17 cellular contexts compared by ENCODE assay signal in the genomic region with DNA sequence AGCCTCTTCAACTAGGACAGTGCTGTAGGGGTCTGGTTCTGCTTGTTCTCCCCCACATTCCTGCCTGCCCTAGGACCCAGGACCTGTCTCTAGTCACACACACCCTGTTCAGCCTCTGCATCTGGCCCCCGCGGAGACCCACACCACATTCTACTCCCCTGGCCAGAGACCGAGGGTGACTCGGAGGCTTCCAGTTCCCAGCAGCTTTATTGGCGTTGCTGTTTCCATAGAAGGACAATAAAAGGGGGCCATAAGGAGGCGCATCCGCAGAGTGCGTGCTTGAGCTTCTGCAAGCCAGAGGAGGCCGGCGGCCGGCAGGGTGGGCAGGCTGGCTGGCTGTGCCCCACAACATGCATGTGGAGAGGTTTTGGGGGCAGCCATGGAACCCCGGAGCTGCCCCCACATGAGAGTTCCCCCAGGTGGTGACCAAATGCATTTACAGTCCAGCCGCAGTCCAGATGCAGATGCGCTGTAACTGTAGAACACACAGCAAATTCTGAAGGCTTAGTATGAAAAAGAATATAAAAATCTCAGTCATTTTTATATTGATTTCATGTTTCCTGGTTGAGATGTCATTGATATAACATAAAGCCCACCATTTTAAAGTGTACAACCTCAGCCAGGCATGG. TPM values are rescaled to one million over a fixed set of nuclear protein-coding genes. Genes with fewer than 3 reads are reported as not detected.
A peak's percentile ranks its signal among the peaks of the same experiment; 100 is the strongest.
DNase-seq lines count a peak whose midpoint lies in the region; TF ChIP-seq lines count a peak whose summit lies in the region.
"Had no signal": no experiment of that assay in that cellular context is flagged by ENCODE, and none has a peak within 500 bp of the region (broad histone marks: within the 10 kb centered on the region; RNA-seq: fewer than 3 reads in every experiment).

No MANE protein-coding gene starts in this region.

- H3K36me3 ChIP-seq in Loucy (ENCODE audit: insufficient read depth, low read length) (no peaks in the 10 kb centered on the region), neuronal stem cell (replicated peaks in 1 of 2; ENCODE audit: control insufficient read depth in 2 of 2, insufficient read depth in 2 of 2, low read length in 2 of 2) (peaks cover 2 to 3% of the 10 kb centered on the region in 2 donors)
- H3K36me3 ChIP-seq: SJCRH30 had no signal

- no peak overlapping the region for H4K91ac ChIP-seq in neuronal stem cell (ENCODE audit: low read depth, low read length, poor library complexity)

- in situ Hi-C loops in GM13976 (cut with MboI; ENCODE audit: low sequenced_read_pairs, unreplicated experiment): no loop called here

- H3K4me3 ChIP-seq in Loucy (ENCODE audit: low read length, poor library complexity, severe bottlenecking) (no peak overlapping the region), neuronal stem cell (ENCODE audit: low read length in 2 of 2) (no peak overlapping the region)
- H3K4me3 ChIP-seq: SJCRH30 had no signal

- H3K9me3 ChIP-seq in Loucy (ENCODE audit: insufficient read depth, low read depth, low read length): no peaks in the 10 kb centered on the region
- peaks cover 0 to 17% of the 10 kb centered on the region in 2 donors for H3K9me3 ChIP-seq in neuronal stem cell (replicated peaks in 1 of 2; ENCODE audit: control insufficient read depth in 2 of 2, insufficient read depth in 1 of 2, low read depth in 1 of 2, low read length in 2 of 2)
- H3K9me3 ChIP-seq: SJCRH30 had no signal

- H2BK5ac ChIP-seq in neuronal stem cell (ENCODE audit: low read length): no peak overlapping the region

- no CpG with 5 or more reads among the region's 14 CpGs for WGBS in neuronal stem cell (ENCODE audit: extremely low coverage in 2 of 2, insufficient read length in 2 of 2, insufficient replicate concordance in 1 of 2), 2 donors

- H3K4me2 ChIP-seq in Loucy (ENCODE audit: low read depth, low read length, poor library complexity, severe bottlenecking) (no peak overlapping the region), neuronal stem cell (ENCODE audit: insufficient read depth, low read length, poor library complexity, severe bottlenecking) (no peak overlapping the region)

- H3K23ac ChIP-seq in neuronal stem cell (ENCODE audit: low read depth, low read length, poor library complexity): peak overlapping the region; percentile 40

- no peaks in the 10 kb centered on the region for H3F3A ChIP-seq in Loucy (ENCODE audit: low read depth)

- H3K4me1 ChIP-seq in Loucy (ENCODE audit: insufficient read depth, low read length, poor library complexity, severe bottlenecking) (peaks cover 12% of the 10 kb centered on the region), neuronal stem cell (ENCODE audit: control insufficient read depth in 2 of 2, insufficient read depth in 1 of 2, low read depth in 1 of 2, low read length in 2 of 2) (peaks cover 5 to 29% of the 10 kb centered on the region in 2 donors)
- H3K4me1 ChIP-seq: SJCRH30 had no signal

- DNase-seq in GM13976 (ENCODE audit: low spot score) (peak; percentile 19), iPS-NIHi11 (ENCODE audit: low spot score) (peak; percentile 31), neuronal stem cell (ENCODE audit: low spot score) (no peak), midbrain (lab: John Stamatoyannopoulos, UW) (no peak), activated gamma-delta T cell (lab: John Stamatoyannopoulos, UW) (no peak), HK-2 (ENCODE audit: unreplicated experiment) (no peak)
- DNase-seq: ACHN; AML-193; CD4-positive, alpha-beta T cell; DMS79; HFFc6; Karpas-422; NCI-H187; NCI-H2171 treated with DMSO at 0.1 percent for 48 hours; NCI-H774; SJCRH30 had no signal

- H3K27ac ChIP-seq in neuronal stem cell (replicated peaks; ENCODE audit: low read length): no peak overlapping the region
- H3K27ac ChIP-seq: SJCRH30 had no signal

- no peak overlapping the region for H2BK12ac ChIP-seq in neuronal stem cell (ENCODE audit: low read length)

- H3K9ac ChIP-seq in Loucy (ENCODE audit: low read depth, low read length, poor library complexity, severe bottlenecking) (no peak overlapping the region), neuronal stem cell (ENCODE audit: low read depth, low read length, poor library complexity) (no peak overlapping the region)

- H4K8ac ChIP-seq in neuronal stem cell (ENCODE audit: low read depth, low read length): no peak overlapping the region

- H2BK15ac ChIP-seq in neuronal stem cell (ENCODE audit: low read length): no peak overlapping the region

- H3K79me1 ChIP-seq in neuronal stem cell (ENCODE audit: low read depth, low read length): no peaks in the 10 kb centered on the region

- TF ChIP-seq CTCF in GM13976 (IDR thresholded peaks at IDR 0.05; ENCODE audit: borderline replicate concordance, control extremely low read depth, extremely low read depth, insufficient read depth, missing control alignments) (no peak), Loucy (conservative IDR thresholded peaks at IDR 0.05; ENCODE audit: low read length) (peak; percentile 31; the same call in 1 of the 2 replicates)

- H3K18ac ChIP-seq in neuronal stem cell (ENCODE audit: low read length): no peak overlapping the region

- H3K9me2 ChIP-seq in Loucy (replicated peaks; ENCODE audit: low read depth, low read length): no peaks in the 10 kb centered on the region

- H2AK5ac ChIP-seq in neuronal stem cell (ENCODE audit: low read depth, low read length): no peak overlapping the region

- H3K27me3 ChIP-seq in Loucy (ENCODE audit: insufficient read depth, low read length, poor library complexity, severe bottlenecking): no peaks in the 10 kb centered on the region
- H3K27me3 ChIP-seq in neuronal stem cell (ENCODE audit: control insufficient read depth in 3 of 3, insufficient read depth in 3 of 3, low read depth in 1 of 3, low read length in 3 of 3): no peaks in the 10 kb centered on the region
- H3K27me3 ChIP-seq: SJCRH30 had no signal

- no peaks in the 10 kb centered on the region for H3K79me2 ChIP-seq in Loucy (ENCODE audit: insufficient read depth, low read length)

- no peak overlapping the region for H3K4ac ChIP-seq in neuronal stem cell (ENCODE audit: low read length)

- no peaks in the 10 kb centered on the region for H4K20me1 ChIP-seq in Loucy (ENCODE audit: insufficient read depth, low read length, poor library complexity, severe bottlenecking)

- H3K14ac ChIP-seq in neuronal stem cell (ENCODE audit: low read length): no peak overlapping the region

- no peak overlapping the region for H2BK120ac ChIP-seq in neuronal stem cell (ENCODE audit: low read depth, low read length)

- no peak overlapping the region for H2AFZ ChIP-seq in Loucy (ENCODE audit: low read length)
- no peak overlapping the region for H2AFZ ChIP-seq in neuronal stem cell (ENCODE audit: low read length)

RNA-seq across cellular contexts. Expression of a gene that starts 52.4 kb away (rescaled TPM):
- 44.9 TPM for polyA plus RNA-seq in neuronal stem cell (2013, experiment 1 of 2)
- polyA plus RNA-seq in neuronal stem cell (2013, experiment 2 of 2): 45.6 TPM

Comparison
In these comparisons a context has a peak if more than half of its experiments do, and no peak if none do; other contexts are left out.
1. DNase-seq: peak in GM13976 (single experiment) and iPS-NIHi11 (single experiment); none in neuronal stem cell (single experiment), midbrain (single experiment), activated gamma-delta T cell (single experiment) and HK-2 (single experiment).